8 cellular contexts compared by ENCODE assay signal in the genomic region with DNA sequence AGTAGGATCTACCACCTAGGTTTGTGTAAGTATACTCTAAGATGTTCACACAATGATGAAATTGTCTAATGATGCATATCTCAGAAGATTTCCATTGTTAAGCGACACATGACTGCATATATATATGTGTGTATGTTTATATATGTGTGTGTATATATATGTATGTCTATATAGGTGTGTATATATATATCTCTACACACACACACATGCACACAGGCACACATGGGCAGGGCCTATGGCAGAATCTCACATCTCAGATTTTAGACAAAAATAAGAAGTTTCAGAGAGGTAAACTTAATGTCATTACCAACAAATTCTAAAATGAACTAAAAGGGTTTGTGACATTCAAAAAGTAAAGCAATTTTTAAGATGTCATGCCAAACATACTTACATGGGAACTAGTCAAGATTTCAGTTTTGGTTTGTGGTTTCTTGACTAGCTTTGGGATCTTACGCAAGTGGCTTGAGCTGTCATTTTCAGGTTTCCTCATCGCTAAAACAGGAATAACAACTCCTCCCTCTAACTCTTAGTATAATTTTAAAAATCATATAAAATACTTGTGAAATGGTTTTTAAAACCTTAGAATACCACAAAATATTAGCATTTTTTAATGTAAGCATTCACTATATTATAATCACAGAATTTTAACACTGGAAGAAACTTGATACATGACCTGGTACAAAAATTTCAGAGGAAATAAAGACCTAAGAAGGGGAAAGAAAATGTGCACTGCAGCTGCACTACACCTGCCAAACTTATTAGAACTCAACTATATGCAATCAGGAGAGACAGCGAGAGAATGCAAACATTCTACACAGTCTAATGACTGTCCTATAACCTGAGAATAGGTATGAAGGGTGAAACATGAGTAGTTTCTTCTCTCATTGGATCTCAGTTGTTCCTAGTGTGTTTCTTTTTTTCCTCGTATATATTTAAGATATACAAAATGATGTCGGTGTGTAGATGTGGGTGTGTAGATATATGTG.
DNase-seq lines count a peak whose midpoint lies in the region; ATAC-seq and TF ChIP-seq lines count a peak whose summit lies in the region.

No MANE protein-coding gene starts in this region.

- H3K9me3 ChIP-seq in CD8-positive, alpha-beta memory T cell (ENCODE audit: low read length), result no peaks in the 10 kb centered on the region
- H3K9me3 ChIP-seq in mammary epithelial cell (replicated peaks; ENCODE audit: insufficient read depth, low read length) (no peaks in the 10 kb centered on the region), right atrium auricular region (no peaks in the 10 kb centered on the region), heart left ventricle (peaks cover 0 to 2% (median 0%) of the 10 kb centered on the region in 12 donors)

- POLR2A ChIA-PET in CD8-positive, alpha-beta memory T cell (lab: Charles Lee), result no interaction called here

- peaks cover 16 to 24% (median 21%) of the 10 kb centered on the region in 3 donors for H3K4me1 Mint-ChIP-seq in CD8-positive, alpha-beta memory T cell

- no peak overlapping the region for H3K27ac ChIP-seq in CD8-positive, alpha-beta memory T cell (ENCODE audit: low read depth, low read length)
- no peak overlapping the region for H3K27ac ChIP-seq in mammary epithelial cell (ENCODE audit: insufficient read depth, low read depth, low read length)
- H3K27ac ChIP-seq in right atrium auricular region, result no peak overlapping the region
- H3K27ac ChIP-seq in heart left ventricle, result peak overlapping the region in 1 of 12 donors; percentile 56

- H3K9me3 Mint-ChIP-seq in CD8-positive, alpha-beta memory T cell, result no peaks in the 10 kb centered on the region

- TF ChIP-seq POLR2A in heart left ventricle (IDR thresholded peaks at IDR 0.05), result no peak

- H3K36me3 Mint-ChIP-seq in CD8-positive, alpha-beta memory T cell, result peaks cover 0 to 33% (median 7%) of the 10 kb centered on the region in 3 donors

- peaks cover 3% of the 10 kb centered on the region for H3K4me1 ChIP-seq in CD8-positive, alpha-beta memory T cell (ENCODE audit: insufficient read depth, low read length)
- peaks cover 7% of the 10 kb centered on the region for H3K4me1 ChIP-seq in mammary epithelial cell (ENCODE audit: insufficient read depth, low read length)
- H3K4me1 ChIP-seq in right atrium auricular region, result peaks cover 0 to 2% of the 10 kb centered on the region in 2 donors
- H3K4me1 ChIP-seq in heart left ventricle, result peaks cover 0 to 18% (median 0%) of the 10 kb centered on the region in 12 donors

- dilution Hi-C loops in mammary epithelial cell (cut with HindIII; ENCODE audit: low sequenced_read_pairs), result no loop called here

- H3K4me2 ChIP-seq in mammary epithelial cell (ENCODE audit: insufficient read depth, low read depth, low read length), result no peak overlapping the region

- H3K9ac ChIP-seq in mammary epithelial cell (ENCODE audit: insufficient read depth, low read length), result no peak overlapping the region

- H3K4me3 Mint-ChIP-seq in CD8-positive, alpha-beta memory T cell, result no peak overlapping the region

- peaks cover 4% of the 10 kb centered on the region for H3K36me3 ChIP-seq in CD8-positive, alpha-beta memory T cell (ENCODE audit: insufficient read depth, low read length)
- H3K36me3 ChIP-seq in mammary epithelial cell (ENCODE audit: insufficient read depth, low read length) (peaks cover 3% of the 10 kb centered on the region), right atrium auricular region (peaks cover 15% of the 10 kb centered on the region), heart left ventricle (peaks cover 0 to 86% (median 57%) of the 10 kb centered on the region in 9 donors)

- ATAC-seq in GM19455 (IDR thresholded peaks at IDR 0.05; ENCODE audit: unreplicated experiment), result peak; percentile 65
- ATAC-seq in HG03432 (IDR thresholded peaks at IDR 0.05; ENCODE audit: unreplicated experiment), result peak; percentile 73
- ATAC-seq in heart left ventricle, result no peak

- H3K27ac Mint-ChIP-seq in CD8-positive, alpha-beta memory T cell, result peak overlapping the region in 5 of 8 donors; percentile 35 to 64 (median 60)

- no peaks in the 10 kb centered on the region for H3K27me3 Mint-ChIP-seq in CD8-positive, alpha-beta memory T cell

- H3K79me2 ChIP-seq in mammary epithelial cell (ENCODE audit: insufficient read depth, low read length), result no peaks in the 10 kb centered on the region

- H4K20me1 ChIP-seq in mammary epithelial cell (ENCODE audit: insufficient read depth, low read length), result no peaks in the 10 kb centered on the region

- H3K4me3 ChIP-seq in CD8-positive, alpha-beta memory T cell (ENCODE audit: low read length), result no peak overlapping the region
- H3K4me3 ChIP-seq in mammary epithelial cell (replicated peaks in 1 of 3; ENCODE audit: insufficient read depth in 1 of 3, low read depth in 2 of 3, low read length in 3 of 3) (no peak overlapping the region), right atrium auricular region (no peak overlapping the region), heart left ventricle (no peak overlapping the region)

- 91% methylated on average over 6 of the region's 6 CpGs for WGBS in mammary epithelial cell (ENCODE audit: low coverage, missing lambda C conversion rate)
- WGBS in heart left ventricle, 4 donors, result 91 to 93% (median 92%) methylated on average over 6 of the region's 6 CpGs

- intact Hi-C loops in mammary epithelial cell (cut with micrococcal nuclease) (loop anchor here (10.0 kb wide), 2 partner anchors 323 to 633 kb away; no protein-coding TSS in a partner anchor), heart left ventricle (cut with DNase I) (loop anchor here in 4 of 10 donors (5.0 to 10.0 kb wide), 2 partner anchors 476 to 863 kb away; no protein-coding TSS in a partner anchor)

- no peaks in the 10 kb centered on the region for H3K27me3 ChIP-seq in CD8-positive, alpha-beta memory T cell (ENCODE audit: insufficient read depth, low read length, poor library complexity, severe bottlenecking)
- H3K27me3 ChIP-seq in mammary epithelial cell (ENCODE audit: insufficient read depth, low read length) (no peaks in the 10 kb centered on the region), right atrium auricular region (no peaks in the 10 kb centered on the region), heart left ventricle (no peaks in the 10 kb centered on the region)

- in situ Hi-C loops in mammary epithelial cell (cut with MboI; ENCODE audit: low sequenced_read_pairs in 2 of 2), result loop anchor here in 1 of 2 donors (10.0 kb wide), 1 partner anchor 83 kb away; a partner anchor contains a TSS

- no TSS peak for BruUV-seq in mammary epithelial cell (replicated peaks; lab: Mats Ljungman, UMichigan)

- DNase-seq in CD8-positive, alpha-beta memory T cell, result no peak
- DNase-seq in mammary epithelial cell (peak; percentile 69), right atrium auricular region (ENCODE audit: low spot score) (no peak), RPMI8226 (no peak), heart left ventricle (no peak)
- DNase-seq in activated CD4-positive, CD25-positive, alpha-beta regulatory T cell (lab: John Stamatoyannopoulos, UW), result no peak

- CTCF ChIA-PET in CD8-positive, alpha-beta memory T cell (lab: Charles Lee), result no interaction called here
- CTCF ChIA-PET in mammary epithelial cell (lab: Charles Lee; ENCODE audit: low non-redundant PET), result no interaction called here

- TF ChIP-seq CTCF in mammary epithelial cell (conservative IDR thresholded peaks at IDR 0.05 in 1 of 2, IDR thresholded peaks at IDR 0.05 in 1 of 2; ENCODE audit: extremely low read depth in 1 of 2, insufficient read depth in 1 of 2, low read depth in 1 of 2, low read length in 2 of 2), result no peak
- no peak for TF ChIP-seq CTCF in right atrium auricular region (IDR thresholded peaks at IDR 0.05)
- TF ChIP-seq CTCF in heart left ventricle (IDR thresholded peaks at IDR 0.05), result no peak

- no peak overlapping the region for H2AFZ ChIP-seq in mammary epithelial cell (ENCODE audit: low read depth, low read length)

Comparison
In these comparisons a context has a peak if more than half of its experiments do, and no peak if none do; other contexts are left out.
1. ATAC-seq: peak in GM19455 (single experiment) and HG03432 (single experiment); none in heart left ventricle (0 of 4).